ENCODE assay signal across 1 cellular context in genomic region chr5:122967085-122967484, GRCh38.
TF ChIP-seq lines count a peak whose summit lies in the region.

No MANE protein-coding gene starts in this region.

TF ChIP-seq in GM12878, 131 proteins besides CTCF, POLR2A, EP300 and RAD21:
- TF ChIP-seq ZBTB33 (IDR thresholded peaks at IDR 0.05) (no peak), SMAD1 (IDR thresholded peaks at IDR 0.05; ENCODE audit: low read depth, partially characterized antibody) (no peak), STAT1 (conservative IDR thresholded peaks at IDR 0.05) (no peak), SP1 (IDR thresholded peaks at IDR 0.05; ENCODE audit: low read depth, low read length) (no peak), RB1 (IDR thresholded peaks at IDR 0.05; ENCODE audit: borderline replicate concordance) (no peak), JUNB (IDR thresholded peaks at IDR 0.05) (no peak), USF2 (IDR thresholded peaks at IDR 0.05; ENCODE audit: borderline replicate concordance, low read depth, low read length) (no peak), PKNOX1 (IDR thresholded peaks at IDR 0.05) (no peak), STAT3 (IDR thresholded peaks at IDR 0.05; ENCODE audit: low read depth, low read length) (no peak), YBX1 (IDR thresholded peaks at IDR 0.05) (no peak), GATAD2B (conservative IDR thresholded peaks at IDR 0.05; ENCODE audit: low read depth) (no peak), RELA (IDR thresholded peaks at IDR 0.05; ENCODE audit: borderline replicate concordance, partially characterized antibody) (no peak)
